ENCODE assay signal across 8 cellular contexts in genomic region chr17:19238167-19238505, GRCh38. TPM values are rescaled to one million over a fixed set of nuclear protein-coding genes. Genes with fewer than 3 reads are reported as not detected.
A peak's percentile ranks its signal among the peaks of the same experiment; 100 is the strongest.
DNase-seq lines count a peak whose midpoint lies in the region; ATAC-seq and TF ChIP-seq lines count a peak whose summit lies in the region.

No MANE protein-coding gene starts in this region.

- peak overlapping the region; percentile 91 for H4K91ac ChIP-seq in trophoblast cell (ENCODE audit: low read depth, low read length)

- peaks cover 0 to 1% (median 0%) of the 10 kb centered on the region in 7 donors for H3K9me3 Mint-ChIP-seq in CD4-positive, CD25-positive, alpha-beta regulatory T cell

- no peaks in the 10 kb centered on the region for H3K27me3 Mint-ChIP-seq in CD4-positive, CD25-positive, alpha-beta regulatory T cell

- H3K4ac ChIP-seq in trophoblast cell (ENCODE audit: low read depth, low read length), result peak overlapping the region; percentile 93

- peak overlapping the region; percentile 93 for H2AK5ac ChIP-seq in trophoblast cell (ENCODE audit: low read length)

- no peak overlapping the region for H2BK12ac ChIP-seq in trophoblast cell (ENCODE audit: low read length)

- peaks cover 17% of the 10 kb centered on the region for H3K79me2 ChIP-seq in trophoblast cell (ENCODE audit: control insufficient read depth, insufficient read depth, low read length, poor library complexity)

- peak overlapping the region; percentile 90 for H4K12ac ChIP-seq in trophoblast cell (ENCODE audit: low read depth, low read length)

- H3K27me3 ChIP-seq in CD4-positive, CD25-positive, alpha-beta regulatory T cell (ENCODE audit: control insufficient read depth, insufficient read depth, low read length), result no peaks in the 10 kb centered on the region
- no peaks in the 10 kb centered on the region for H3K27me3 ChIP-seq in cardiac muscle cell
- H3K27me3 ChIP-seq in trophoblast cell (ENCODE audit: insufficient read depth, low read length), result no peaks in the 10 kb centered on the region

- H3K9ac ChIP-seq in trophoblast cell (ENCODE audit: low read length), result peak overlapping the region; percentile 92

- peaks cover 15% of the 10 kb centered on the region for H3K4me1 ChIP-seq in CD4-positive, CD25-positive, alpha-beta regulatory T cell (ENCODE audit: control insufficient read depth, insufficient read depth, low read length, poor library complexity, severe bottlenecking)
- H3K4me1 ChIP-seq in cardiac muscle cell (ENCODE audit: low read depth), result no peaks in the 10 kb centered on the region
- H3K4me1 ChIP-seq in trophoblast cell (ENCODE audit: control insufficient read depth in 1 of 2, insufficient read depth in 2 of 2, low read length in 2 of 2), result peaks cover 9 to 12% of the 10 kb centered on the region in 2 experiments

- peaks cover 0 to 13% (median 4%) of the 10 kb centered on the region in 4 donors for H3K4me1 Mint-ChIP-seq in CD4-positive, CD25-positive, alpha-beta regulatory T cell

- peak overlapping the region; percentile 84 to 92 (median 88) for H3K4me3 Mint-ChIP-seq in CD4-positive, CD25-positive, alpha-beta regulatory T cell

- H2BK5ac ChIP-seq in trophoblast cell (ENCODE audit: low read depth, low read length, poor library complexity), result peak overlapping the region; percentile 53

- H3K36me3 ChIP-seq in CD4-positive, CD25-positive, alpha-beta regulatory T cell (ENCODE audit: control insufficient read depth, insufficient read depth, low read length), result no peaks in the 10 kb centered on the region
- H3K36me3 ChIP-seq in cardiac muscle cell, result no peaks in the 10 kb centered on the region
- peaks cover 0 to 3% of the 10 kb centered on the region in 2 experiments for H3K36me3 ChIP-seq in trophoblast cell (ENCODE audit: control insufficient read depth in 1 of 2, insufficient read depth in 2 of 2, low read length in 2 of 2)

- no peak for DNase-seq in CD4-positive, CD25-positive, alpha-beta regulatory T cell
- DNase-seq in HK-2 (ENCODE audit: unreplicated experiment) (peak; percentile 18), cardiac muscle cell (ENCODE audit: low read depth in 1 of 2, low spot score in 1 of 2) (peak in 1 of 2 donors; percentile 50), trophoblast cell (peak; percentile 25 to 41)
- DNase-seq in activated T-cell treated with anti-CD3 and anti-CD28 coated beads, Interleukin-2, amount 50 U/mL, for 48 hours, result peak; percentile 25 to 30

- H3K14ac ChIP-seq in trophoblast cell (ENCODE audit: low read length), result peak overlapping the region; percentile 78

- H3K4me2 ChIP-seq in trophoblast cell (ENCODE audit: low read length), result peak overlapping the region; percentile 85

- ATAC-seq in CD4-positive, CD25-positive, alpha-beta regulatory T cell (ENCODE audit: low read depth in 2 of 2), result no peak
- ATAC-seq in GM18909 (IDR thresholded peaks at IDR 0.05; ENCODE audit: poor library complexity, unreplicated experiment) (no peak), GM19023 (IDR thresholded peaks at IDR 0.05; ENCODE audit: unreplicated experiment) (no peak), GM21381 (IDR thresholded peaks at IDR 0.05; ENCODE audit: unreplicated experiment) (no peak)

- no peak overlapping the region for H3K23ac ChIP-seq in trophoblast cell (ENCODE audit: low read length)

- peak overlapping the region; percentile 61 for H2BK120ac ChIP-seq in trophoblast cell (ENCODE audit: insufficient read depth, low read length, poor library complexity)

- no CpG with 5 or more reads among the region's 21 CpGs for WGBS in trophoblast cell (ENCODE audit: extremely low coverage, insufficient coverage, insufficient read length)

- no peaks in the 10 kb centered on the region for H3K9me3 ChIP-seq in CD4-positive, CD25-positive, alpha-beta regulatory T cell (ENCODE audit: control insufficient read depth in 2 of 2, low read length in 2 of 2)
- H3K9me3 ChIP-seq in cardiac muscle cell (ENCODE audit: low read depth), result no peaks in the 10 kb centered on the region
- H3K9me3 ChIP-seq in trophoblast cell (ENCODE audit: insufficient read depth, low read depth, low read length), result peaks cover 2% of the 10 kb centered on the region

- H3K36me3 Mint-ChIP-seq in CD4-positive, CD25-positive, alpha-beta regulatory T cell, result peaks cover 6% of the 10 kb centered on the region

- H2AFZ ChIP-seq in trophoblast cell (ENCODE audit: insufficient read depth, low read length, poor library complexity), result peak overlapping the region; percentile 85

- H3K18ac ChIP-seq in trophoblast cell (ENCODE audit: low read length), result peak overlapping the region; percentile 49

- H4K8ac ChIP-seq in trophoblast cell (ENCODE audit: low read depth, low read length), result peak overlapping the region; percentile 69

- H3K4me3 ChIP-seq in CD4-positive, CD25-positive, alpha-beta regulatory T cell (ENCODE audit: low read depth, low read length), result peak overlapping the region; percentile 37
- peak overlapping the region; percentile 99 for H3K4me3 ChIP-seq in cardiac muscle cell
- H3K4me3 ChIP-seq in trophoblast cell (ENCODE audit: low read depth, low read length), result peak overlapping the region; percentile 85

- TF ChIP-seq CTCF in cardiac muscle cell (IDR thresholded peaks at IDR 0.05; ENCODE audit: low read depth, low read length), result no peak

- H3K27ac Mint-ChIP-seq in CD4-positive, CD25-positive, alpha-beta regulatory T cell, result peak overlapping the region in 1 of 3 donors; percentile 86

- peaks cover 13% of the 10 kb centered on the region for H3K79me1 ChIP-seq in trophoblast cell (ENCODE audit: low read length)

- no peak overlapping the region for H3K27ac ChIP-seq in CD4-positive, CD25-positive, alpha-beta regulatory T cell (ENCODE audit: insufficient read depth, low read length, poor library complexity, severe bottlenecking)
- H3K27ac ChIP-seq in cardiac muscle cell (no peak overlapping the region), trophoblast cell (ENCODE audit: low read depth, low read length) (peak overlapping the region; percentile 18)

RNA-seq across cellular contexts. Expression of gene EPN2, which starts 1.0 kb away (rescaled TPM):
- total RNA-seq in CD4-positive, CD25-positive, alpha-beta regulatory T cell, result 14.9 TPM
- 1 to 10 TPM; 7.1 to 9.5 (median 7.9) TPM for polyA plus RNA-seq in CD4-positive, CD25-positive, alpha-beta regulatory T cell
- total RNA-seq in cardiac muscle cell, result 32.5 and 43.5 TPM in 2 replicates
- 45.5 and 75.9 TPM in 2 replicates for polyA plus RNA-seq in cardiac muscle cell
- 59.0 and 60.9 TPM in 2 replicates for polyA plus RNA-seq in trophoblast cell (2013)

Comparison
In these comparisons a context has a peak if more than half of its experiments do, and no peak if none do; other contexts are left out.
1. DNase-seq: peak in HK-2 (single experiment), activated T-cell treated with anti-CD3 and anti-CD28 coated beads, Interleukin-2, amount 50 U/mL, for 48 hours (2 of 2) and trophoblast cell (2 of 2); none in CD4-positive, CD25-positive, alpha-beta regulatory T cell (0 of 3).
2. H3K4me3 ChIP-seq: peak in every context shown above with its lines; median percentile 99 in cardiac muscle cell; 85 in trophoblast cell; 37 in CD4-positive, CD25-positive, alpha-beta regulatory T cell.